In the genomic region with DNA sequence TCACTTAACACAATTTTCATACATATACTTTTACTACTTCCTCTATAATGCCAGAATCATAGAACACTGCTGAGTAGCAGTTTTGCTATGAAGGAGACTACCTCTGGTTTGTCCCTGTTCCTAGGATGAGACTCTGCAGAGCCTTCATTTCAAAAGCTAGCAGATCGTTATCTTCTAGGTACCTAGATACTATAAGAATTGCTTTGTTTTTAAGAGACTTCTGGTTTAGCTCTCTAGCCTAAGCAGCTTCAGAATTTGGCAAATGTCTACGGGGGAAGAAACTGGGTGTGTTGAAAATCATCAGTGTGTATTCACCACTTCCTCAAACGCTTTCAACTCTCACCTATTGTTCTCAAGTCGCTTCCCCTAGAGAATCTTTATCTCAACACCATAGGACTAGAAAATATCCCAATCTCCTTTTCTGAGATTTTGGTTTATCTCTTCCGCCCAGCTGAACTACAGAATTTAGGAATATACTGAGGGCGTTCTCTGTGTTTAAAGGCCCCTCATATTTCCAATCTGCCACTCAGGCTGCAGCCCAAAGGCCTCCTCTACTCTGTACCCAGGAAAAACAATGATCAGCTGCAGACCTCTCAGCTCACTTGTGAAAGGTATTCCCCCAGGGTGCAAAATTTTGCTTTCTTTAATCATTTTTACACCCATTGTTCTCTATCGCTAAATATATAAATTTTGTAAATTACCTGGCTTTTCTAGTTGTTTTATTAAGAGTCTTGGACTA, we compare ENCODE assay signal across 8 cellular contexts. TPM values are rescaled to one million over a fixed set of nuclear protein-coding genes. Genes with fewer than 3 reads are reported as not detected.
DNase-seq lines count a peak whose midpoint lies in the region; ATAC-seq and TF ChIP-seq lines count a peak whose summit lies in the region.

No MANE protein-coding gene starts in this region.

- H3K4me3 ChIP-seq in Karpas-422 (ENCODE audit: low read length), result peak overlapping the region; percentile 55

- H3K9me3 ChIP-seq in Karpas-422 (ENCODE audit: low read length), result no peaks in the 10 kb centered on the region

- H3K27me3 ChIP-seq in Karpas-422 (ENCODE audit: low read length), result no peaks in the 10 kb centered on the region

- peaks cover 16% of the 10 kb centered on the region; the same call in 1 of the 2 replicates for H3K36me3 ChIP-seq in Karpas-422 (ENCODE audit: insufficient read depth, low read length)

- H3K9ac ChIP-seq in Karpas-422 (ENCODE audit: low read length), result peak overlapping the region; percentile 52

- H3K9me2 ChIP-seq in Karpas-422 (replicated peaks; ENCODE audit: insufficient read depth, low read length), result no peaks in the 10 kb centered on the region

- ATAC-seq in GM18498 (IDR thresholded peaks at IDR 0.05; ENCODE audit: unreplicated experiment) (peak; percentile 97), GM21717 (IDR thresholded peaks at IDR 0.05; ENCODE audit: unreplicated experiment) (peak; percentile 80)

- BruUV-seq in Calu3 (replicated peaks; lab: Mats Ljungman, UMichigan), result no TSS peak

- intact Hi-C loops in Calu3 (cut with micrococcal nuclease; ENCODE audit: unreplicated experiment), result no loop called here

- DNase-seq in Karpas-422 (peak; percentile 85), glutamatergic neuron (no peak), A172 (ENCODE audit: low spot score) (no peak), Calu3 (no peak), NCI-H748 (lab: John Stamatoyannopoulos, UW; ENCODE audit: unreplicated experiment) (no peak), iPS-NIHi7 (ENCODE audit: extremely low spot score) (no peak)

- TF ChIP-seq CTCF in glutamatergic neuron (IDR thresholded peaks at IDR 0.05; ENCODE audit: partially characterized antibody, unreplicated experiment), result no peak
- no peak for TF ChIP-seq CTCF in Calu3 (IDR thresholded peaks at IDR 0.05; ENCODE audit: unreplicated experiment)

- H3K4me2 ChIP-seq in Karpas-422 (ENCODE audit: low read depth, low read length, poor library complexity, severe bottlenecking), result peak overlapping the region; percentile 77

- H3K27ac Mint-ChIP-seq in glutamatergic neuron (ENCODE audit: unreplicated experiment) (peak overlapping the region; percentile 50), Calu3 (ENCODE audit: unreplicated experiment) (no peak overlapping the region)

- H3K4me1 ChIP-seq in Karpas-422 (ENCODE audit: low read length), result peaks cover 89% of the 10 kb centered on the region

- H3K36me3 Mint-ChIP-seq in glutamatergic neuron (ENCODE audit: unreplicated experiment) (peaks cover 9% of the 10 kb centered on the region), Calu3 (ENCODE audit: insufficient read depth, unreplicated experiment) (peaks cover 13% of the 10 kb centered on the region)

- H3K79me2 ChIP-seq in Karpas-422 (ENCODE audit: low read length), result peaks cover 100% of the 10 kb centered on the region

- peaks cover 37% of the 10 kb centered on the region for H3K4me1 Mint-ChIP-seq in glutamatergic neuron (ENCODE audit: low read depth, unreplicated experiment)
- peaks cover 48% of the 10 kb centered on the region for H3K4me1 Mint-ChIP-seq in Calu3 (ENCODE audit: low read depth, unreplicated experiment)

- H2AFZ ChIP-seq in Karpas-422 (ENCODE audit: low read length), result no peak overlapping the region

- H3K9me3 Mint-ChIP-seq in glutamatergic neuron (ENCODE audit: unreplicated experiment) (peaks cover 2% of the 10 kb centered on the region), Calu3 (ENCODE audit: low read depth, unreplicated experiment) (peaks cover 12% of the 10 kb centered on the region)

- peaks cover 45% of the 10 kb centered on the region for H4K20me1 ChIP-seq in Karpas-422 (ENCODE audit: insufficient read depth, low read depth, low read length)

- peak overlapping the region; percentile 97 for H3K27ac ChIP-seq in Karpas-422 (ENCODE audit: low read length)

- H3K27me3 Mint-ChIP-seq in glutamatergic neuron (ENCODE audit: unreplicated experiment) (peaks cover 1% of the 10 kb centered on the region), Calu3 (ENCODE audit: unreplicated experiment) (no peaks in the 10 kb centered on the region)

- CTCF ChIA-PET in Calu3 (lab: Charles Lee), result no interaction called here

- H3K4me3 Mint-ChIP-seq in glutamatergic neuron (ENCODE audit: unreplicated experiment) (no peak overlapping the region), Calu3 (ENCODE audit: low read depth, unreplicated experiment) (no peak overlapping the region)

RNA-seq across cellular contexts. Expression of a gene that starts 28.7 kb away (rescaled TPM):
- 153 and 163 TPM in 2 replicates for total RNA-seq in Karpas-422 (2014; rRNA removed; shearing (Covaris generic); ENCODE audit: low replicate concordance)
- total RNA-seq in glutamatergic neuron (ENCODE audit: unreplicated experiment) (134 TPM), Calu3 (2022) (129 and 134 TPM in 2 replicates)
- total RNA-seq in A172 (2014; rRNA removed; shearing (Covaris generic)), result 88.1 and 105 TPM in 2 replicates
